In the genomic region with DNA sequence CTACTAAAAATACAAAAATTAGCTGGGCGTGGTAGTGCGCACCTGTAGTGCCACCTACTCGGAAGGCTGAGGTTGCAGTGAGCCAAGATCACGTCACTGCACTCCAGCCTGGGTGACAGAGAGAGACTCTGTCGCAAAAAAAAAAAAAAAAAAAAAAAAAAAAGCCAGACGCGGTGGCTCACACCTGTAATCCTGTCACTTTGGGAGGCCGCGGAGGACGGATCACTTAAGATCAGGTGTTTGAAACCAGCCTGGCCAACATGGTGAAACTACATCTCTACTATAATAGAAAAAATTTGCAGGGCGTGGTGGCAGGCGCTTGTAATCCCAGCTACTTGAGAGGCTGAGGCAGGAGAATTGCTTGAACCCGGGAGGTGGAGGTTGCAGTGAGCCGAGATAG, we compare ENCODE assay signal across 1 cellular context.
A peak's percentile ranks its signal among the peaks of the same experiment; 100 is the strongest.
TF ChIP-seq lines count a peak whose summit lies in the region.

No MANE protein-coding gene starts in this region.

TF ChIP-seq in GM12878, 131 proteins besides CTCF, POLR2A, EP300 and RAD21:
- TF ChIP-seq, protein P1, sequence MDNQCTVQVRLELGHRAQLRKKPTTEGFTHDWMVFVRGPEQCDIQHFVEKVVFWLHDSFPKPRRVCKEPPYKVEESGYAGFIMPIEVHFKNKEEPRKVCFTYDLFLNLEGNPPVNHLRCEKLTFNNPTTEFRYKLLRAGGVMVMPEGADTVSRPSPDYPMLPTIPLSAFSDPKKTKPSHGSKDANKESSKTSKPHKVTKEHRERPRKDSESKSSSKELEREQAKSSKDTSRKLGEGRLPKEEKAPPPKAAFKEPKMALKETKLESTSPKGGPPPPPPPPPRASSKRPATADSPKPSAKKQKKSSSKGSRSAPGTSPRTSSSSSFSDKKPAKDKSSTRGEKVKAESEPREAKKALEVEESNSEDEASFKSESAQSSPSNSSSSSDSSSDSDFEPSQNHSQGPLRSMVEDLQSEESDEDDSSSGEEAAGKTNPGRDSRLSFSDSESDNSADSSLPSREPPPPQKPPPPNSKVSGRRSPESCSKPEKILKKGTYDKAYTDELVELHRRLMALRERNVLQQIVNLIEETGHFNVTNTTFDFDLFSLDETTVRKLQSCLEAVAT (IDR thresholded peaks at IDR 0.05), result peak; percentile 12; the same call in 1 of the 2 replicates
